16 cellular contexts compared by ENCODE assay signal in the genomic region with DNA sequence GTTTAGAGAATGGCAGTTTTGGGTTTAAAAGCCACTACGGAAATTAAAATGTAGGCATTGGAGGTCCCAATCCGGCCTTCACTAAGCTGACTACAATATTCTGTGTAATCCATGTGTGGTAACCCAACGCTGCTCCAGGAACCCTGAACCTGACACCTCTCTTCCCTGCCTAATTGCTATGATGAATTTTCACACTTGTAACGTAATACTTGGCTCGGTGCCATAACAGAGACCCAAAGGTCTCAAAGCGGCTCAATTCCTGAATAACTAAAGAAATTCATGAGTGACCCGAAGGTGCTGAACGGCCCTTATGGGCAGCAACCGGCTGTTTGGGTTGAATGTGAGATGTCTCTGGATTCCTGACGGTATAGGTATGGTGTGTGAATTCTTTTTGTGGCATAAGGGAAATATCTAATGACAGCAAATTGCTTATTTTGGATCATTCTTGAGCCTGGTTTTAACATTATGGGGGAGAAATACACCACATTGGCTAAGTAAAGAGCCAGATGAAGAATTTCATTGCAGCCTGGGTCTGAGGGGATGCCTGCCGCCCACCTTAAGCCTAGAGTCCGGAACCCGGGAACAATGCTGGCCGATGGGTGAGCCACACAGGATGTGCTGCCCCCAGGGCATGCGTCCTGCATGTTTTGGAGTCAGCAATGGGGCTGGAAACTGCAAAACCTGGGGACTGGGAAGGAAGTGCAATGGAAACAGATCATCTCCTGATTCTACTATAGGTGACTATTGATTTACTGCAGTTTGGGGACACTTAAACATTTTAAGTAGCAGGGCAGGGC.
"Had no signal": no experiment of that assay in that cellular context is flagged by ENCODE, and none has a peak within 500 bp of the region (broad histone marks: within the 10 kb centered on the region; RNA-seq: fewer than 3 reads in every experiment).

No MANE protein-coding gene starts in this region.

- H3K9me3 Mint-ChIP-seq: activated naive CD4-positive, alpha-beta T cell treated with anti-CD3 and anti-CD28 coated beads, Interleukin-2, amount 10 ng/mL, durations not matched to agents 7 days and 5 days; activated T-helper 2 cell treated with anti-CD3 and anti-CD28 coated beads, Interferon-gamma antibody, Interleukin-2, Interleukin-4, amounts not matched to agents 10 μg/mL and 5 μg/mL and 100 μg/mL, durations not matched to agents 14 hours and 24 hours and 36 hours had no signal

- H3K27me3 ChIP-seq: adrenal gland, foreskin keratinocyte had no signal

- H3K36me3 Mint-ChIP-seq: activated naive CD4-positive, alpha-beta T cell treated with anti-CD3 and anti-CD28 coated beads, Interleukin-2, amount 10 ng/mL, durations not matched to agents 7 days and 5 days; natural killer cell treated with Interleukin-12 subunit alpha and Interleukin-12 subunit beta and Interleukin-15 and Interleukin-18, amount 100 ng/mL, for 72 hours; stimulated activated memory B cell treated with anti-CD40 and anti-IgM and Interleukin-4, amounts not matched to agents 10 μg/mL and 1 μg/mL and 100 μg/mL, for 72 hours had no signal

- DNase-seq: activated CD4-positive, alpha-beta T cell treated with anti-CD3 and anti-CD28 coated beads, Interleukin-2, amount 10 ng/mL, durations not matched to agents 7 days and 5 days; activated naive CD4-positive, alpha-beta T cell treated with anti-CD3 and anti-CD28 coated beads, Interleukin-2, amount 10 ng/mL, durations not matched to agents 7 days and 5 days; activated T-cell treated with anti-CD3 and anti-CD28 coated beads for 4 hours; adrenal gland; foreskin keratinocyte; head of caudate nucleus; occipital lobe; right cardiac atrium; trophoblast cell; WERI-Rb-1 had no signal

- H3K36me3 ChIP-seq: adrenal gland, WERI-Rb-1 had no signal

- H3K4me2 ChIP-seq: smooth muscle cell had no signal

- H3K4me3 Mint-ChIP-seq: activated CD4-positive, alpha-beta T cell treated with anti-CD3 and anti-CD28 coated beads, Interleukin-2, amount 10 ng/mL, durations not matched to agents 7 days and 5 days; activated naive CD4-positive, alpha-beta T cell treated with anti-CD3 and anti-CD28 coated beads, Interleukin-2, amount 10 ng/mL, durations not matched to agents 7 days and 5 days; natural killer cell treated with Interleukin-12 subunit alpha and Interleukin-12 subunit beta and Interleukin-15 and Interleukin-18, amount 100 ng/mL, for 72 hours; stimulated activated memory B cell treated with anti-CD40 and anti-IgM and Interleukin-4, amounts not matched to agents 10 μg/mL and 1 μg/mL and 100 μg/mL, for 72 hours had no signal

- H3K4me1 ChIP-seq: adrenal gland, foreskin keratinocyte had no signal

- H3K4me1 Mint-ChIP-seq: activated CD4-positive, alpha-beta T cell treated with anti-CD3 and anti-CD28 coated beads, Interleukin-2, amount 10 ng/mL, durations not matched to agents 7 days and 5 days; activated naive CD4-positive, alpha-beta T cell treated with anti-CD3 and anti-CD28 coated beads, Interleukin-2, amount 10 ng/mL, durations not matched to agents 7 days and 5 days; stimulated activated memory B cell treated with anti-CD40 and anti-IgM and Interleukin-4, amounts not matched to agents 10 μg/mL and 1 μg/mL and 100 μg/mL, for 72 hours had no signal

- ATAC-seq: foreskin keratinocyte; left lobe of liver; natural killer cell treated with Interleukin-12 subunit alpha and Interleukin-12 subunit beta and Interleukin-15 and Interleukin-18, amount 100 ng/mL, for 72 hours; right cardiac atrium; stimulated activated memory B cell treated with anti-CD40 and anti-IgM and Interleukin-4, amounts not matched to agents 10 μg/mL and 1 μg/mL and 100 μg/mL, for 72 hours had no signal

- H3K27ac Mint-ChIP-seq: activated CD4-positive, alpha-beta T cell treated with anti-CD3 and anti-CD28 coated beads, Interleukin-2, amount 10 ng/mL, durations not matched to agents 7 days and 5 days; activated naive CD4-positive, alpha-beta T cell treated with anti-CD3 and anti-CD28 coated beads, Interleukin-2, amount 10 ng/mL, durations not matched to agents 7 days and 5 days; activated T-helper 2 cell treated with anti-CD3 and anti-CD28 coated beads, Interferon-gamma antibody, Interleukin-2, Interleukin-4, amounts not matched to agents 10 μg/mL and 5 μg/mL and 100 μg/mL, durations not matched to agents 14 hours and 24 hours and 36 hours; natural killer cell treated with Interleukin-12 subunit alpha and Interleukin-12 subunit beta and Interleukin-15 and Interleukin-18, amount 100 ng/mL, for 72 hours; progenitor cell of endocrine pancreas; stimulated activated memory B cell treated with anti-CD40 and anti-IgM and Interleukin-4, amounts not matched to agents 10 μg/mL and 1 μg/mL and 100 μg/mL, for 72 hours had no signal

- H3K4me3 ChIP-seq: adrenal gland, smooth muscle cell had no signal

- H3K27ac ChIP-seq: adrenal gland, foreskin keratinocyte, WERI-Rb-1 had no signal

- H3K27me3 Mint-ChIP-seq: activated CD4-positive, alpha-beta T cell treated with anti-CD3 and anti-CD28 coated beads, Interleukin-2, amount 10 ng/mL, durations not matched to agents 7 days and 5 days; activated naive CD4-positive, alpha-beta T cell treated with anti-CD3 and anti-CD28 coated beads, Interleukin-2, amount 10 ng/mL, durations not matched to agents 7 days and 5 days had no signal
